Comparison of ENCODE assay signal across 11 cellular contexts in the genomic region with DNA sequence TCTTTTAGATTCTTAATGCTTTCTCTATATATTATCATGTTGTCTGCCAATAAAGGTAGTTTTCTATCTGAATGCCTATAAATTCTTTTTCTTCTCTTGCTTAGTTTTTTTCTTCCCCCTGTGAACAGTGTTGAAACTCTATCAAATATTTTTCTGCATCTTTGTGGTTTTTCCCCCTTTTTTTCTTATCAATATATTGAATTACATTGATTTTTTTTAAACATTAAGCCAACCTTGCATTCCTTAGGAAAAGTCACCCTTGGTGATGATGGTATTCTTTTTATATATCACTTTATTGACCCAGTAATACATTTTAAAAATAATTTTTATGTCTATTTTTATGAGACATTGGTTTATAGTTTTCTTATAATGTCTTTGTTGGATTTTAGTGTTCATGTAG.
"Had no signal": no experiment of that assay in that cellular context is flagged by ENCODE, and none has a peak within 500 bp of the region (broad histone marks: within the 10 kb centered on the region; RNA-seq: fewer than 3 reads in every experiment).

No MANE protein-coding gene starts in this region.

- H3K4me2 ChIP-seq: GM23338 had no signal

- H3K36me3 ChIP-seq: HAP-1 had no signal

- H3K9ac ChIP-seq: GM23248 had no signal

- H3K4me3 ChIP-seq: GM23248, GM23338, HAP-1 had no signal

- H3K4me1 ChIP-seq: HAP-1 had no signal

- H3K27ac ChIP-seq: GM23248 had no signal

- ATAC-seq: GM23338, HCT116 had no signal

- H3K9me3 ChIP-seq: HAP-1 had no signal

- H2AFZ ChIP-seq: GM23248, GM23338 had no signal

- DNase-seq: GM23248, GOT3, H7, H9, HCEC 1CT, HFFc6 had no signal

- FAIRE-seq: H1, H54 had no signal
